ENCODE assay signal across 9 cellular contexts in the genomic region with DNA sequence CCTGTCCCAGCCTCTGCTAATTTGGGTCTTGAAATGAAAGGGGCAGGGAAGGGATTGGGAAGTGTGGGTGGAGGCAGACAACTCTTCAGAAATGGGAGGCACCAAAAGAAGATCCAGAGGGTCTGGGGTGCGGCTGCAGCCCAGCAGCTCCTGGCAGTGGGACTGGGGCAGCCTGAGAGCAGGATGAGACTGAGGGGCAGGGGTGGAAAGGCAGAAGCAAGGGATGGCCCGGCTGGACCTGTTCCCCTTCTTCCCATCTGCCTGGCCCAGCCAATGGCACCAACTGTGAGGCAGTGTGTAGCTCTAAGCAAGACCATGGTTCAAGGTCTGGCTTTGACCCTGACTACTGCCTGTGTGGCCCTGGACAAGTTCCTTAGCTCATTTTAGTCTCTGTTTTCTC.
"Had no signal": no experiment of that assay in that cellular context is flagged by ENCODE, and none has a peak within 500 bp of the region (broad histone marks: within the 10 kb centered on the region; RNA-seq: fewer than 3 reads in every experiment).

No MANE protein-coding gene starts in this region.

- H3K4me3 ChIP-seq: GM23338 had no signal

- H3K9me3 Mint-ChIP-seq: GM23338, H9 had no signal

- FAIRE-seq: H1, H54, HTR-8/SVneo had no signal

- H3K9ac ChIP-seq: KMS-11 had no signal

- DNase-seq: H9, HCEC 1CT, IMR-90, KBM-7 had no signal

- H3K4me2 ChIP-seq: GM23338, KMS-11 had no signal

- H3K4me3 Mint-ChIP-seq: GM23338, H9 had no signal

- H3K27ac Mint-ChIP-seq: GM23338 had no signal

- H3K27ac ChIP-seq: KMS-11 had no signal
